20 cellular contexts compared by ENCODE assay signal in genomic region chr1:30084909-30085571, GRCh38.
DNase-seq lines count a peak whose midpoint lies in the region; ATAC-seq, FAIRE-seq and TF ChIP-seq lines count a peak whose summit lies in the region.
"Had no signal": no experiment of that assay in that cellular context is flagged by ENCODE, and none has a peak within 500 bp of the region (broad histone marks: within the 10 kb centered on the region; RNA-seq: fewer than 3 reads in every experiment).

No MANE protein-coding gene starts in this region.

- H2BK15ac ChIP-seq in IMR-90 (ENCODE audit: low read depth, low read length), result peak overlapping the region; percentile 96

- peaks cover 9% of the 10 kb centered on the region for H3K27me3 Mint-ChIP-seq in neural progenitor cell (ENCODE audit: insufficient read depth, low read depth)

- peak overlapping the region; percentile 62; the same call in 1 of the 2 replicates for H3K56ac ChIP-seq in IMR-90 (ENCODE audit: extremely low read depth, insufficient read depth, low read length)

- BruUV-seq in A673 (replicated peaks; lab: Mats Ljungman, UMichigan) (no TSS peak), IMR-90 (replicated peaks; lab: Mats Ljungman, UMichigan) (no TSS peak)

- CTCF ChIA-PET in A673 (lab: Charles Lee) (interaction anchor here (0.6 to 1.5 kb wide), 14 partner anchors 26 to 722 kb away, joined by 3 to 7 read pairs (median 4); no protein-coding TSS in a partner anchor), IMR-90 (lab: Yijun Ruan, JAX) (interaction anchor here (0.7 kb wide), 1 partner anchor 228 kb away, joined by 3 read pairs; no protein-coding TSS in a partner anchor)

- no peak overlapping the region; the same call in 1 of the 2 replicates for H4K5ac ChIP-seq in IMR-90 (ENCODE audit: low read depth, low read length)

- ATAC-seq in IMR-90 (ENCODE audit: low read depth) (no peak), HG02763 (IDR thresholded peaks at IDR 0.05; ENCODE audit: unreplicated experiment) (no peak)
- ATAC-seq in stimulated activated naive CD8-positive, alpha-beta T cell treated with anti-CD3 and anti-CD28 coated beads, Interleukin-15, Interleukin-2, amounts not matched to agents 100 U/mL and 50 U/mL, for 24 hours, result no peak

- H3K27me3 ChIP-seq in A673 (replicated peaks; ENCODE audit: insufficient read depth, low read depth, low read length, poor library complexity) (no peaks in the 10 kb centered on the region), IMR-90 (ENCODE audit: control insufficient read depth, insufficient read depth, low read length) (no peaks in the 10 kb centered on the region; the same call in 1 of the 2 replicates), neural progenitor cell (no peaks in the 10 kb centered on the region)

- WGBS in IMR-90 (ENCODE audit: extremely low coverage in 2 of 2, insufficient read length in 1 of 2), 2 experiments, result 87% methylated on average over 7 of the region's 12 CpGs; no CpG with 5 or more reads in 1 of the 2 experiments

- POLR2A ChIA-PET in A673 (lab: Charles Lee; ENCODE audit: low non-redundant PET) (no interaction called here), IMR-90 (lab: Charles Lee; ENCODE audit: unreplicated experiment) (no interaction called here)

- no peaks in the 10 kb centered on the region for H3K79me2 ChIP-seq in neural progenitor cell (ENCODE audit: low read depth)

- H3K9ac ChIP-seq in IMR-90 (ENCODE audit: low read depth, low read length) (no peak overlapping the region), neural progenitor cell (no peak overlapping the region)

- intact Hi-C loops in A673 (cut with micrococcal nuclease; ENCODE audit: unreplicated experiment) (loop anchor here (1.0 to 10.0 kb wide), 6 partner anchors 170 to 850 kb away; partner anchors contain the start of genes MECR and PTPRU), IMR-90 (cut with micrococcal nuclease) (loop anchor here (1.0 to 10.0 kb wide), 5 partner anchors 292 to 848 kb away; partner anchors contain the start of gene PTPRU)

- H3K4me3 ChIP-seq in A673 (ENCODE audit: low read depth, low read length, poor library complexity, severe bottlenecking), result no peak overlapping the region
- H3K4me3 ChIP-seq in IMR-90 (ENCODE audit: insufficient read depth, low read depth, low read length), result no peak overlapping the region
- no peak overlapping the region for H3K4me3 ChIP-seq in neural progenitor cell
- H3K4me3 ChIP-seq: HAP-1, K562 had no signal

- FAIRE-seq in frontal cortex (lab: Jason Lieb, UNC), result no peak
- FAIRE-seq: A204.1, GM19239, K562 had no signal

- H2BK120ac ChIP-seq in IMR-90 (ENCODE audit: low read depth, low read length), result peak overlapping the region; percentile 98

- H3K23ac ChIP-seq in IMR-90 (ENCODE audit: low read depth, low read length), result peak overlapping the region; percentile 65; the same call in 1 of the 2 replicates

- H3K9me3 Mint-ChIP-seq in neural progenitor cell, result peaks cover 2% of the 10 kb centered on the region

- H3K14ac ChIP-seq in IMR-90 (replicated peaks; ENCODE audit: low read depth, low read length), result peak overlapping the region; percentile 86

- H3K36me3 ChIP-seq in A673 (ENCODE audit: insufficient read depth, low read length, poor library complexity, severe bottlenecking) (no peaks in the 10 kb centered on the region), IMR-90 (ENCODE audit: control insufficient read depth, insufficient read depth, low read length) (no peaks in the 10 kb centered on the region), neural progenitor cell (no peaks in the 10 kb centered on the region)
- H3K36me3 ChIP-seq: HAP-1 had no signal

- H4K91ac ChIP-seq in IMR-90 (ENCODE audit: insufficient read depth, low read depth, low read length), result peak overlapping the region; percentile 97

- peak overlapping the region; percentile 56 for H2BK5ac ChIP-seq in IMR-90 (ENCODE audit: low read depth, low read length, poor library complexity, severe bottlenecking)

- DNase-seq in A673 (ENCODE audit: low spot score) (no peak), IMR-90 (no peak), dermis blood vessel endothelial cell (peak; percentile 27), neural progenitor cell (ENCODE audit: low spot score) (no peak), frontal cortex (ENCODE audit: low spot score in 2 of 2) (no peak), superior temporal gyrus (ENCODE audit: extremely low spot score) (no peak)
- DNase-seq in stimulated activated naive CD8-positive, alpha-beta T cell treated with anti-CD3 and anti-CD28 coated beads, Interleukin-15, Interleukin-2, amounts not matched to agents 100 U/mL and 50 U/mL, for 24 hours, result no peak
- DNase-seq: AML-193; CD4-positive, CD25-positive, alpha-beta regulatory T cell; DMS53; NCI-H1417 treated with DMSO at 0.1 percent for 48 hours; NCI-H2029; NCI-H446 treated with DMSO at 0.1 percent for 48 hours; NK-92 treated with Interleukin-12 subunit alpha and Interleukin-12 subunit beta, amount 100 ng/mL, for 24 hours; OCI-M1 had no signal

- dilution Hi-C loops in IMR-90 (cut with HindIII; ENCODE audit: low sequenced_read_pairs, unreplicated experiment), result no loop called here

- H2AK5ac ChIP-seq in IMR-90 (ENCODE audit: low read depth, low read length), result peak overlapping the region; percentile 88

- H3K4ac ChIP-seq in IMR-90 (ENCODE audit: low read depth, low read length), result peak overlapping the region; percentile 91

- TF ChIP-seq RAD21 in IMR-90 (IDR thresholded peaks at IDR 0.05; ENCODE audit: low read length), result no peak

- H3K4me2 ChIP-seq in IMR-90 (ENCODE audit: low read depth, low read length), result no peak overlapping the region
- peak overlapping the region; percentile 72 for H3K4me2 ChIP-seq in neural progenitor cell

- no peak for TF ChIP-seq POLR2A in IMR-90 (IDR thresholded peaks at IDR 0.05; ENCODE audit: low read depth, low read length)

- H3K18ac ChIP-seq in IMR-90 (ENCODE audit: low read depth, low read length), result peak overlapping the region; percentile 43; the same call in 1 of the 2 replicates

- peak overlapping the region; percentile 68 for H2AFZ ChIP-seq in IMR-90 (replicated peaks; ENCODE audit: low read length, poor library complexity)
- no peak overlapping the region for H2AFZ ChIP-seq in neural progenitor cell (replicated peaks)

- H3K9me1 ChIP-seq in IMR-90 (ENCODE audit: insufficient read depth, low read length), result peaks cover 24% of the 10 kb centered on the region

- no peak for TF ChIP-seq CTCF in A673 (conservative IDR thresholded peaks at IDR 0.05; ENCODE audit: low read depth, low read length)
- TF ChIP-seq CTCF in IMR-90 (conservative IDR thresholded peaks at IDR 0.05; ENCODE audit: low read depth, low read length), result no peak
- TF ChIP-seq CTCF in neural progenitor cell (IDR thresholded peaks at IDR 0.05), result no peak

- no peak overlapping the region for H3K27ac Mint-ChIP-seq in neural progenitor cell
- H3K27ac Mint-ChIP-seq: CD4-positive, CD25-positive, alpha-beta regulatory T cell had no signal

- peak overlapping the region; percentile 14 for H3K4me3 Mint-ChIP-seq in neural progenitor cell
- H3K4me3 Mint-ChIP-seq: CD4-positive, CD25-positive, alpha-beta regulatory T cell had no signal

- peak overlapping the region; percentile 86 for H2AK9ac ChIP-seq in IMR-90 (replicated peaks; ENCODE audit: low read depth, low read length, poor library complexity)

- in situ Hi-C loops in IMR-90 (cut with MboI; ENCODE audit: low sequenced_read_pairs), result loop anchor here (5.0 to 10.0 kb wide), 3 partner anchors 290 to 840 kb away; no protein-coding TSS in a partner anchor

- no peaks in the 10 kb centered on the region for H3K36me3 Mint-ChIP-seq in neural progenitor cell
- H3K36me3 Mint-ChIP-seq: CD4-positive, CD25-positive, alpha-beta regulatory T cell had no signal

- H3F3A ChIP-seq in neural progenitor cell (ENCODE audit: low read depth), result no peaks in the 10 kb centered on the region

- H3K4me1 ChIP-seq in A673 (ENCODE audit: insufficient read depth, low read length, poor library complexity, severe bottlenecking) (peaks cover 54% of the 10 kb centered on the region), IMR-90 (ENCODE audit: control insufficient read depth, insufficient read depth, low read length) (peaks cover 23% of the 10 kb centered on the region), neural progenitor cell (peaks cover 8% of the 10 kb centered on the region)
- H3K4me1 ChIP-seq: HAP-1 had no signal

- H3K27ac ChIP-seq in A673 (ENCODE audit: low read depth, low read length, poor library complexity, severe bottlenecking) (peak overlapping the region; percentile 40), IMR-90 (ENCODE audit: insufficient read depth, low read length) (peak overlapping the region; percentile 92), neural progenitor cell (no peak overlapping the region)

- no peaks in the 10 kb centered on the region for H3K9me3 ChIP-seq in A673 (ENCODE audit: low read depth, low read length, poor library complexity, severe bottlenecking)
- H3K9me3 ChIP-seq in IMR-90 (ENCODE audit: control insufficient read depth, insufficient read depth, low read length), result no peaks in the 10 kb centered on the region
- H3K9me3 ChIP-seq in neural progenitor cell (ENCODE audit: low read depth), result no peaks in the 10 kb centered on the region
- H3K9me3 ChIP-seq: HAP-1 had no signal

- H4K20me1 ChIP-seq in IMR-90 (ENCODE audit: insufficient read depth, low read length), result no peaks in the 10 kb centered on the region
- no peaks in the 10 kb centered on the region for H4K20me1 ChIP-seq in neural progenitor cell (ENCODE audit: low read depth)

- H3K79me1 ChIP-seq in IMR-90 (ENCODE audit: low read depth in 1 of 2, low read length in 2 of 2), result 0 out of 4 replicates have a peak, but pooled peaks cover 0 to 11% of the 10 kb centered on the region in 2 experiments

- peak overlapping the region; percentile 87 for H2BK20ac ChIP-seq in IMR-90 (ENCODE audit: low read depth, low read length)

- H4K8ac ChIP-seq in IMR-90 (ENCODE audit: low read depth in 2 of 2, low read length in 2 of 2), result peak overlapping the region; percentile 90 to 92; a peak in 2 of 4 replicates

- peaks cover 34% of the 10 kb centered on the region for H3K4me1 Mint-ChIP-seq in neural progenitor cell

TF ChIP-seq in IMR-90, 13 proteins besides CTCF, POLR2A, EP300 and RAD21 (continues in another document):
- TF ChIP-seq FOS (IDR thresholded peaks at IDR 0.05; ENCODE audit: low read depth, low read length), result no peak
- no peak for TF ChIP-seq NFE2L2 (IDR thresholded peaks at IDR 0.05; ENCODE audit: low read depth, low read length)
- no peak for TF ChIP-seq MAFK (IDR thresholded peaks at IDR 0.05; ENCODE audit: low read depth, low read length)
- TF ChIP-seq, protein P1, sequence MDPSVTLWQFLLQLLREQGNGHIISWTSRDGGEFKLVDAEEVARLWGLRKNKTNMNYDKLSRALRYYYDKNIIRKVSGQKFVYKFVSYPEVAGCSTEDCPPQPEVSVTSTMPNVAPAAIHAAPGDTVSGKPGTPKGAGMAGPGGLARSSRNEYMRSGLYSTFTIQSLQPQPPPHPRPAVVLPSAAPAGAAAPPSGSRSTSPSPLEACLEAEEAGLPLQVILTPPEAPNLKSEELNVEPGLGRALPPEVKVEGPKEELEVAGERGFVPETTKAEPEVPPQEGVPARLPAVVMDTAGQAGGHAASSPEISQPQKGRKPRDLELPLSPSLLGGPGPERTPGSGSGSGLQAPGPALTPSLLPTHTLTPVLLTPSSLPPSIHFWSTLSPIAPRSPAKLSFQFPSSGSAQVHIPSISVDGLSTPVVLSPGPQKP (IDR thresholded peaks at IDR 0.05; ENCODE audit: borderline replicate concordance, low read depth, low read length), result no peak
- TF ChIP-seq CEBPB (IDR thresholded peaks at IDR 0.05; ENCODE audit: low read depth, low read length), result no peak
- no peak for TF ChIP-seq BHLHE40 (IDR thresholded peaks at IDR 0.05; ENCODE audit: low read depth, low read length)
